ENCODE assay signal across 10 cellular contexts in genomic region chr1:228143480-228144212, GRCh38. TPM values are rescaled to one million over a fixed set of nuclear protein-coding genes. Genes with fewer than 3 reads are reported as not detected.
A peak's percentile ranks its signal among the peaks of the same experiment; 100 is the strongest.
DNase-seq lines count a peak whose midpoint lies in the region; FAIRE-seq and TF ChIP-seq lines count a peak whose summit lies in the region.
"Had no signal": no experiment of that assay in that cellular context is flagged by ENCODE, and none has a peak within 500 bp of the region (broad histone marks: within the 10 kb centered on the region; RNA-seq: fewer than 3 reads in every experiment).

No MANE protein-coding gene starts in this region.

- peaks cover 6 to 10% of the 10 kb centered on the region in 2 donors for H3K4me1 ChIP-seq in neuronal stem cell (ENCODE audit: control insufficient read depth in 2 of 2, insufficient read depth in 1 of 2, low read depth in 1 of 2, low read length in 2 of 2)

- H3K4me3 ChIP-seq in bronchial epithelial cell (ENCODE audit: low read depth, low read length), result no peak overlapping the region
- no peak overlapping the region for H3K4me3 ChIP-seq in neuronal stem cell (ENCODE audit: low read length in 2 of 2)
- no peak overlapping the region for H3K4me3 ChIP-seq in brain microvascular endothelial cell (ENCODE audit: low read depth, low read length)
- H3K4me3 ChIP-seq: mucosa of descending colon had no signal

- H3K23ac ChIP-seq in neuronal stem cell (ENCODE audit: low read depth, low read length, poor library complexity), result peak overlapping the region; percentile 73

- no peak overlapping the region for H4K91ac ChIP-seq in neuronal stem cell (ENCODE audit: low read depth, low read length, poor library complexity)

- peaks cover 37% of the 10 kb centered on the region for H3K79me1 ChIP-seq in neuronal stem cell (ENCODE audit: low read depth, low read length)

- H2AK5ac ChIP-seq in neuronal stem cell (ENCODE audit: low read depth, low read length), result peak overlapping the region; percentile 9

- H3K4ac ChIP-seq in neuronal stem cell (ENCODE audit: low read length), result no peak overlapping the region

- DNase-seq in D721Med (ENCODE audit: insufficient read length, low spot score) (no peak), HTR-8/SVneo (ENCODE audit: insufficient read length, low spot score) (no peak), bronchial epithelial cell (ENCODE audit: low read depth) (no peak), neuronal stem cell (ENCODE audit: low spot score) (no peak), NCI-H1105 (lab: John Stamatoyannopoulos, UW) (no peak), brain microvascular endothelial cell (no peak), dedifferentiated amniotic fluid mesenchymal stem cell (ENCODE audit: extremely low spot score) (no peak)
- DNase-seq: SIG-M5, spleen had no signal

- TF ChIP-seq CTCF in D721Med (IDR thresholded peaks at IDR 0.05; ENCODE audit: insufficient read depth, missing control alignments) (no peak), bronchial epithelial cell (IDR thresholded peaks at IDR 0.05; ENCODE audit: insufficient read depth, low read length, severe bottlenecking) (no peak), brain microvascular endothelial cell (IDR thresholded peaks at IDR 0.05; ENCODE audit: low read depth, low read length, missing control alignments) (no peak)

- H4K8ac ChIP-seq in neuronal stem cell (ENCODE audit: low read depth, low read length), result no peak overlapping the region

- H3K4me2 ChIP-seq in neuronal stem cell (ENCODE audit: insufficient read depth, low read length, poor library complexity, severe bottlenecking), result no peak overlapping the region

- peak overlapping the region; percentile 38 for H3K9ac ChIP-seq in neuronal stem cell (ENCODE audit: low read depth, low read length, poor library complexity)

- peaks cover 29% of the 10 kb centered on the region for H3K36me3 ChIP-seq in bronchial epithelial cell (ENCODE audit: control insufficient read depth, insufficient read depth, low read length)
- H3K36me3 ChIP-seq in neuronal stem cell (replicated peaks in 1 of 2; ENCODE audit: control insufficient read depth in 2 of 2, insufficient read depth in 2 of 2, low read length in 2 of 2), result peaks cover 0 to 49% of the 10 kb centered on the region in 2 donors
- H3K36me3 ChIP-seq in brain microvascular endothelial cell (replicated peaks), result peaks cover 15% of the 10 kb centered on the region

- no peak overlapping the region for H2BK15ac ChIP-seq in neuronal stem cell (ENCODE audit: low read length)

- in situ Hi-C loops in brain microvascular endothelial cell (cut with HindIII; ENCODE audit: low pct_ligation_motif_present, low sequenced_read_pairs), result no loop called here

- H2BK120ac ChIP-seq in neuronal stem cell (ENCODE audit: low read depth, low read length), result no peak overlapping the region

- FAIRE-seq in D721Med (lab: Jason Lieb, UNC) (peak; percentile 29), HTR-8/SVneo (lab: Jason Lieb, UNC) (peak; percentile 9), bronchial epithelial cell (lab: Jason Lieb, UNC) (peak; percentile 89)

- H3K27me3 ChIP-seq in bronchial epithelial cell (ENCODE audit: control insufficient read depth, insufficient read depth, low read length), result no peaks in the 10 kb centered on the region
- H3K27me3 ChIP-seq in neuronal stem cell (ENCODE audit: control insufficient read depth in 3 of 3, insufficient read depth in 3 of 3, low read depth in 1 of 3, low read length in 3 of 3), result no peaks in the 10 kb centered on the region
- H3K27me3 ChIP-seq in brain microvascular endothelial cell (replicated peaks), result no peaks in the 10 kb centered on the region
- H3K27me3 ChIP-seq: spleen had no signal

- H2AFZ ChIP-seq in neuronal stem cell (ENCODE audit: low read length), result no peak overlapping the region

- no peak overlapping the region for H2BK12ac ChIP-seq in neuronal stem cell (ENCODE audit: low read length)

- no peak overlapping the region for H3K14ac ChIP-seq in neuronal stem cell (ENCODE audit: low read length)

- H3K27ac ChIP-seq in neuronal stem cell (replicated peaks; ENCODE audit: low read length) (no peak overlapping the region), brain microvascular endothelial cell (no peak overlapping the region)

- no peak overlapping the region for H2BK5ac ChIP-seq in neuronal stem cell (ENCODE audit: low read length)

- H3K18ac ChIP-seq in neuronal stem cell (ENCODE audit: low read length), result peak overlapping the region; percentile 38

- no peaks in the 10 kb centered on the region for H3K9me3 ChIP-seq in neuronal stem cell (replicated peaks in 1 of 2; ENCODE audit: control insufficient read depth in 2 of 2, insufficient read depth in 1 of 2, low read depth in 1 of 2, low read length in 2 of 2)
- H3K9me3 ChIP-seq: mucosa of descending colon, spleen had no signal

- no CpG with 5 or more reads among the region's 13 CpGs for WGBS in neuronal stem cell (ENCODE audit: extremely low coverage in 2 of 2, insufficient read length in 2 of 2, insufficient replicate concordance in 1 of 2), 2 donors

RNA-seq across cellular contexts. Expression of gene GUK1, which starts 3.6 kb away (rescaled TPM):
- 519 and 695 TPM in 2 replicates for total RNA-seq in bronchial epithelial cell
- polyA plus RNA-seq in neuronal stem cell (2013, experiment 1 of 2), result 106 TPM
- 98.6 TPM for polyA plus RNA-seq in neuronal stem cell (2013, experiment 2 of 2)

RNA-seq across cellular contexts. Expression of gene GJC2, which starts 6.1 kb away (rescaled TPM):
- 2.9 and 5.5 TPM in 2 replicates for total RNA-seq in bronchial epithelial cell
- polyA plus RNA-seq in neuronal stem cell (2013, experiment 1 of 2), result 0.24 TPM
- polyA plus RNA-seq in neuronal stem cell (2013, experiment 2 of 2), result 0.17 TPM

RNA-seq across cellular contexts. Expression of gene IBA57, which starts 22.0 kb away (rescaled TPM):
- total RNA-seq in bronchial epithelial cell, result 2.0 and 2.6 TPM in 2 replicates
- polyA plus RNA-seq in neuronal stem cell (2013, experiment 1 of 2), result 1.3 TPM
- 1.4 TPM for polyA plus RNA-seq in neuronal stem cell (2013, experiment 2 of 2)

RNA-seq across cellular contexts. Expression of gene MRPL55, which starts 34.5 kb away (rescaled TPM):
- 43.2 and 87.7 TPM in 2 replicates for total RNA-seq in bronchial epithelial cell
- 69.3 TPM for polyA plus RNA-seq in neuronal stem cell (2013, experiment 1 of 2)
- polyA plus RNA-seq in neuronal stem cell (2013, experiment 2 of 2), result 63.2 TPM

RNA-seq across cellular contexts. Expression of gene C1orf35, which starts 40.5 kb away (rescaled TPM):
- total RNA-seq in bronchial epithelial cell, result 16.1 and 17.1 TPM in 2 replicates
- 28.9 TPM for polyA plus RNA-seq in neuronal stem cell (2013, experiment 1 of 2)
- polyA plus RNA-seq in neuronal stem cell (2013, experiment 2 of 2), result 28.4 TPM
